13 cellular contexts compared by ENCODE assay signal in the genomic region with DNA sequence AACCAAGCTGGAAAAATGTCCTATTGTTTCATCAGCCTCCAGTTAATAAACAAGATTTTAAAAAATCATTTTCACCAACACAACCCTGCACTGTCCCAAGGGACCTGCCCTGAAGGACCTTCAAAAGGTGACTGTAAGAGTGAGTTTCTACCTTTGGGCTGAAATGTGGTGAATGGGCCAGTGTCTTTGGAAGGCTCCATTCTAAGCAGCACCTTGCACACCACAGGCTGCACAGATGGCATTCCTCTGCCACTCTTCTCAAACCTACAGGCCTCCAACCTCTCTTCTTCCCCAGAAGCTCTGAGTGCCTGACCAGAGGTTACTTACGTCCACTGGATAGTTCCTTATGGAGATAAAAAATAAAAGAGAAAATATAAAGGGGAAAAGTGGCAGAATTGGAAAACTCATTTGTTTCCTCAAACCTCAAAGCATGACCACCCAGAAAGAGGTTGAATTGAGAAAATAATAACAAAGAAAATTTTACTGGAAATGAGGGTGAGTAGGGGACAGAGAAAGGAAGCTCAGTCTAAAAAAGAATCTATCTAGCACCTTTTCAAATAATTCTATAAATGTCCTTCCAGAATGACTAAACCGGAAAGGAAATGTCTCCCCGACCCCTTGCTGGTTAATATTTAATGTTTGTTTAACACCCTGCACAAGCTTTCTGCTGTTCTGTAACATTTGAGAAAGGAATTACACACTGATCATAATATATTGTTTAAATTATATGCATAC.
DNase-seq lines count a peak whose midpoint lies in the region; ATAC-seq and TF ChIP-seq lines count a peak whose summit lies in the region.
"Had no signal": no experiment of that assay in that cellular context is flagged by ENCODE, and none has a peak within 500 bp of the region (broad histone marks: within the 10 kb centered on the region; RNA-seq: fewer than 3 reads in every experiment).

No MANE protein-coding gene starts in this region.

- POLR2A ChIA-PET in activated CD4-positive, alpha-beta T cell treated with anti-CD3 and anti-CD28 coated beads, Interleukin-2, amount 10 ng/mL, durations not matched to agents 7 days and 5 days (lab: Charles Lee): no interaction called here
- POLR2A ChIA-PET in GM10248 (lab: Yijun Ruan, JAX): no interaction called here

- peaks cover 8% of the 10 kb centered on the region for H3K27me3 Mint-ChIP-seq in activated CD4-positive, alpha-beta T cell treated with anti-CD3 and anti-CD28 coated beads, Interleukin-2, amount 10 ng/mL, durations not matched to agents 7 days and 5 days

- H3K27ac Mint-ChIP-seq in activated CD4-positive, alpha-beta T cell treated with anti-CD3 and anti-CD28 coated beads, Interleukin-2, amount 10 ng/mL, durations not matched to agents 7 days and 5 days: no peak overlapping the region
- H3K27ac Mint-ChIP-seq: activated T-cell treated with anti-CD3 and anti-CD28 coated beads, Interleukin-2, amount 50 U/mL, for 72 hours; HFFc6; natural killer cell had no signal

- DNase-seq in kidney tubule cell (ENCODE audit: low spot score): peak; percentile 40
- no peak for DNase-seq in activated CD4-positive, alpha-beta T cell treated with anti-CD3 and anti-CD28 coated beads, Interleukin-2, amount 10 ng/mL, durations not matched to agents 7 days and 5 days
- DNase-seq in NCI-H446 (lab: John Stamatoyannopoulos, UW): no peak
- DNase-seq in NOMO-1 treated with dmso at 0.1 percent for 144 hours (lab: John Stamatoyannopoulos, UW; ENCODE audit: unreplicated experiment): no peak
- DNase-seq in GM10248 (ENCODE audit: extremely low spot score): no peak
- DNase-seq: activated T-cell treated with anti-CD3 and anti-CD28 coated beads, Interleukin-2, amount 50 U/mL, for 72 hours; HFFc6; left colon; natural killer cell; NCI-H187 treated with DMSO at 0.1 percent for 48 hours had no signal

- no peak for TF ChIP-seq CTCF in GM10248 (IDR thresholded peaks at IDR 0.05; ENCODE audit: control extremely low read depth, extremely low read depth, low read depth, missing control alignments)

- CTCF ChIA-PET in activated CD4-positive, alpha-beta T cell treated with anti-CD3 and anti-CD28 coated beads, Interleukin-2, amount 10 ng/mL, durations not matched to agents 7 days and 5 days (lab: Charles Lee): no interaction called here
- CTCF ChIA-PET in GM10248 (lab: Yijun Ruan, JAX): interaction anchor here (1.2 to 1.9 kb wide), 2 partner anchors 11 to 47 kb away, joined by 4 to 7 read pairs; no protein-coding TSS in a partner anchor

- peak; percentile 83 for ATAC-seq in GM18873 (IDR thresholded peaks at IDR 0.05; ENCODE audit: low FRiP score, unreplicated experiment)
- peak; percentile 80 for ATAC-seq in GM21619 (IDR thresholded peaks at IDR 0.05; ENCODE audit: unreplicated experiment)
- peak; percentile 77 for ATAC-seq in HG03159 (IDR thresholded peaks at IDR 0.05; ENCODE audit: unreplicated experiment)
- ATAC-seq: activated T-cell treated with anti-CD3 and anti-CD28 coated beads, Interleukin-2, amount 50 U/mL, for 72 hours; left colon; natural killer cell had no signal

- no peak overlapping the region for H3K4me3 Mint-ChIP-seq in activated CD4-positive, alpha-beta T cell treated with anti-CD3 and anti-CD28 coated beads, Interleukin-2, amount 10 ng/mL, durations not matched to agents 7 days and 5 days
- H3K4me3 Mint-ChIP-seq: activated T-cell treated with anti-CD3 and anti-CD28 coated beads, Interleukin-2, amount 50 U/mL, for 72 hours; natural killer cell had no signal

- no peaks in the 10 kb centered on the region for H3K9me3 Mint-ChIP-seq in activated CD4-positive, alpha-beta T cell treated with anti-CD3 and anti-CD28 coated beads, Interleukin-2, amount 10 ng/mL, durations not matched to agents 7 days and 5 days
- H3K9me3 Mint-ChIP-seq: activated T-cell treated with anti-CD3 and anti-CD28 coated beads, Interleukin-2, amount 50 U/mL, for 72 hours; natural killer cell had no signal

- H3K4me1 Mint-ChIP-seq in activated CD4-positive, alpha-beta T cell treated with anti-CD3 and anti-CD28 coated beads, Interleukin-2, amount 10 ng/mL, durations not matched to agents 7 days and 5 days: no peaks in the 10 kb centered on the region
- H3K4me1 Mint-ChIP-seq: natural killer cell had no signal

- H3K36me3 Mint-ChIP-seq in activated CD4-positive, alpha-beta T cell treated with anti-CD3 and anti-CD28 coated beads, Interleukin-2, amount 10 ng/mL, durations not matched to agents 7 days and 5 days (ENCODE audit: low read depth): no peaks in the 10 kb centered on the region
- H3K36me3 Mint-ChIP-seq: natural killer cell had no signal
